Comparison of ENCODE assay signal across 14 cellular contexts in the genomic region with DNA sequence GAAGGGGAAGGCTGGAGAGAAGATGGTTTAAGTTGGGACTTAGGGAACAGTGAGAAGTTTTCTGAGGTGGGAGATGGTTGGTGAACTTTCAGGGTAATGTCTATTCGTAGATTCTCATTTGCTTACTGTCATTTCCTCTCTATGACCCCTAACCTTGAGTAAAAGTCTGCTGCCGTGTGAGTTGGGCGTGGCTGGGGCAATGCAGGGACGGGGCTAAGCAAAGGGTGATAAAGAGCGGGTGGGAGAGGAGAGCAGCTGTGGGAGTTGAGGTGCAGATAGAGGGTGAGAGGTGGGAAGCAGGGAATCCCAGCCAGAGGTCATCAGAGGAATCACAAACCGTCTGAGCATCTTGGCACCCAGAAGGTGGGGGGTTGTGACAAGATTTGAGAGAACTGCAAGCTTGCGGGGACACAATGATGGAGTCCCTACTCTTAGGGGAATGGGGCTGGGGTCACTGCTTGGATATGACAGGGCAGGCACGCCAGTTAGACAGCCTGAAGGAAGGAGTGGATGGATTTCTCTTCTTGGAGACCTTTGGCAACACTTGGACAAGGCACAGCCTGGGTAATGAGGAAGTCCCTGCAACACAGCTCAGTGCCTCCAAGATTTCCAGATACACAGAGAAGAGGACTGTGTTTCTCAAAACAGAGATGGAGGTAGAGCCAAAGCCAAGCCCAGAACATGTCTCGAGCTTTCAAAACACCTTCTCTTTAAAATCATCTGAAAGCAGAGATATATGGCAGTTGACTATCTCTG. TPM values are rescaled to one million over a fixed set of nuclear protein-coding genes. Genes with fewer than 3 reads are reported as not detected.
DNase-seq lines count a peak whose midpoint lies in the region; ATAC-seq, FAIRE-seq and TF ChIP-seq lines count a peak whose summit lies in the region.
"Had no signal": no experiment of that assay in that cellular context is flagged by ENCODE, and none has a peak within 500 bp of the region (broad histone marks: within the 10 kb centered on the region; RNA-seq: fewer than 3 reads in every experiment).

No MANE protein-coding gene starts in this region.

- intact Hi-C loops in right lobe of liver (cut with DNase I) (no loop called here), right cardiac atrium (cut with DNase I) (loop anchor here in 1 of 4 donors (5.0 kb wide), 1 partner anchor 45 kb away; the partner anchor contains the start of gene CTDSP2), gastrocnemius medialis (cut with DNase I; ENCODE audit: low total_unique reads) (no loop called here)

- no peak for TF ChIP-seq RAD21 in liver (IDR thresholded peaks at IDR 0.05)

- no peak for TF ChIP-seq CTCF in liver (IDR thresholded peaks at IDR 0.05; ENCODE audit: low read depth, low read length, missing input control)
- no peak for TF ChIP-seq CTCF in right lobe of liver (IDR thresholded peaks at IDR 0.05)
- no peak for TF ChIP-seq CTCF in gastrocnemius medialis (IDR thresholded peaks at IDR 0.05 in 4 of 5, conservative IDR thresholded peaks at IDR 0.05 in 1 of 5)
- no peak for TF ChIP-seq CTCF in WERI-Rb-1 (IDR thresholded peaks at IDR 0.05; ENCODE audit: low read depth, low read length)

- H3K27ac ChIP-seq in liver (ENCODE audit: low read depth in 1 of 2, low read length in 2 of 2) (peak overlapping the region; percentile 11 to 68), right lobe of liver (no peak overlapping the region), right cardiac atrium (ENCODE audit: low read length) (peak overlapping the region; percentile 37), gastrocnemius medialis (peak overlapping the region; percentile 90 to 96 (median 92)), WERI-Rb-1 (no peak overlapping the region)

- WGBS in liver = 81% methylated on average over 9 of the region's 9 CpGs
- 70% methylated on average over 8 of the region's 9 CpGs for WGBS in right lobe of liver (ENCODE audit: insufficient coverage, low coverage, low lambda C conversion rate, missing lambda C conversion rate)
- 66% methylated on average over 9 of the region's 9 CpGs for WGBS in right cardiac atrium

- H3K4me3 ChIP-seq in liver (ENCODE audit: low read depth in 1 of 3, low read length in 3 of 3) (no peak overlapping the region), right lobe of liver (no peak overlapping the region), right cardiac atrium (ENCODE audit: low read length) (no peak overlapping the region), gastrocnemius medialis (no peak overlapping the region), WERI-Rb-1 (ENCODE audit: low read depth, low read length) (no peak overlapping the region)

- ATAC-seq in right lobe of liver = no peak
- ATAC-seq in right cardiac atrium = no peak
- no peak for ATAC-seq in gastrocnemius medialis
- ATAC-seq in GM21723 (IDR thresholded peaks at IDR 0.05; ENCODE audit: unreplicated experiment) = no peak
- ATAC-seq: HCT116 had no signal

- peaks cover 0 to 18% (median 3%) of the 10 kb centered on the region in 4 donors for H3K4me1 ChIP-seq in liver (ENCODE audit: control insufficient read depth in 4 of 4, insufficient read depth in 4 of 4, low read length in 3 of 4)
- H3K4me1 ChIP-seq in right lobe of liver = peaks cover 0 to 7% (median 0%) of the 10 kb centered on the region in 4 donors
- peaks cover 48% of the 10 kb centered on the region for H3K4me1 ChIP-seq in right cardiac atrium (ENCODE audit: control insufficient read depth, insufficient read depth, low read length)
- H3K4me1 ChIP-seq in gastrocnemius medialis = peaks cover 74 to 78% of the 10 kb centered on the region in 2 donors

- TF ChIP-seq POLR2A in right lobe of liver (IDR thresholded peaks at IDR 0.05) = no peak
- TF ChIP-seq POLR2A in gastrocnemius medialis (IDR thresholded peaks at IDR 0.05) = no peak

- H3K27me3 ChIP-seq in liver (ENCODE audit: control insufficient read depth in 4 of 4, insufficient read depth in 4 of 4, low read length in 3 of 4) = no peaks in the 10 kb centered on the region
- no peaks in the 10 kb centered on the region for H3K27me3 ChIP-seq in right lobe of liver
- no peaks in the 10 kb centered on the region for H3K27me3 ChIP-seq in right cardiac atrium (ENCODE audit: control insufficient read depth, insufficient read depth)
- H3K27me3 ChIP-seq in gastrocnemius medialis = no peaks in the 10 kb centered on the region
- no peaks in the 10 kb centered on the region for H3K27me3 ChIP-seq in WERI-Rb-1 (ENCODE audit: insufficient read depth, low read depth, severe bottlenecking)

- in situ Hi-C loops in gastrocnemius medialis (cut with MboI; ENCODE audit: low sequenced_read_pairs in 4 of 4) = no loop called here

- no peak overlapping the region for H3K9ac ChIP-seq in liver (ENCODE audit: low read depth in 1 of 2, low read length in 2 of 2)

- no peaks in the 10 kb centered on the region for H3K36me3 ChIP-seq in liver (ENCODE audit: control insufficient read depth in 4 of 4, insufficient read depth in 3 of 4, low read depth in 1 of 4, low read length in 3 of 4)
- H3K36me3 ChIP-seq in right lobe of liver = no peaks in the 10 kb centered on the region
- no peaks in the 10 kb centered on the region for H3K36me3 ChIP-seq in gastrocnemius medialis
- no peaks in the 10 kb centered on the region for H3K36me3 ChIP-seq in WERI-Rb-1

- DNase-seq in right lobe of liver (no peak), right cardiac atrium (peak in 1 of 3 donors; percentile 47), gastrocnemius medialis (no peak), GM19239 (ENCODE audit: insufficient read length, low spot score) (no peak), WERI-Rb-1 (no peak), T1000 (lab: John Stamatoyannopoulos, UW) (no peak)
- DNase-seq: activated CD8-positive, alpha-beta memory T cell treated with anti-CD3 and anti-CD28 coated beads, Interleukin-2, amount 50 U/mL, for 48 hours; activated naive CD8-positive, alpha-beta T cell treated with anti-CD3 and anti-CD28 coated beads for 36 hours; NCI-H1436 treated with DMSO at 0.1 percent for 48 hours; NCI-H526; SIG-M5 had no signal

- FAIRE-seq in GM19239 (lab: Jason Lieb, UNC) = no peak

- H3K9me3 ChIP-seq in liver (ENCODE audit: control insufficient read depth in 4 of 4, low read length in 3 of 4) (no peaks in the 10 kb centered on the region), right lobe of liver (no peaks in the 10 kb centered on the region), right cardiac atrium (ENCODE audit: control insufficient read depth, low read length) (no peaks in the 10 kb centered on the region), gastrocnemius medialis (no peaks in the 10 kb centered on the region), WERI-Rb-1 (ENCODE audit: severe bottlenecking) (no peaks in the 10 kb centered on the region)

TF ChIP-seq in liver, 16 proteins besides CTCF, POLR2A, EP300 and RAD21:
- TF ChIP-seq RXRA (IDR thresholded peaks at IDR 0.05) (no peak), HNF4A (conservative IDR thresholded peaks at IDR 0.05) (no peak), MAX (IDR thresholded peaks at IDR 0.05) (no peak)

RNA-seq across cellular contexts. Expression of gene CTDSP2, which starts 45.9 kb away (rescaled TPM):
- total RNA-seq in liver (10 to 100 TPM; 38.6 to 60.9 TPM), right lobe of liver (10 to 100 TPM; 39.3 to 84.2 (median 64.7) TPM), right cardiac atrium (100 to 1,000 TPM in 2 of 4 donors, 10 to 100 TPM in 2; 94.3 to 116 (median 103) TPM), gastrocnemius medialis (100 to 1,000 TPM in 1 of 4 donors, 10 to 100 TPM in 3; 66.0 to 116 (median 83.4) TPM)
- polyA plus RNA-seq in liver (10 to 100 TPM; 20.1 to 48.9 TPM), right cardiac atrium (41.7 TPM)

RNA-seq across cellular contexts. Expression of gene ATP23, which starts 49.0 kb away (rescaled TPM):
- total RNA-seq in liver (1 to 10 TPM; 4.1 to 7.1 TPM), right lobe of liver (1 to 10 TPM; 2.2 to 7.9 (median 3.5) TPM), right cardiac atrium (10 to 100 TPM in 2 of 4 donors, 1 to 10 TPM in 2; 6.4 to 11.9 (median 8.4) TPM), gastrocnemius medialis (10 to 100 TPM in 2 of 4 donors, 1 to 10 TPM in 2; 7.1 to 26.4 (median 10.7) TPM)
- polyA plus RNA-seq in liver (1 to 10 TPM; 2.8 to 5.0 TPM), right cardiac atrium (14.3 TPM)

Comparison
In these comparisons a context has a peak if more than half of its experiments do, and no peak if none do; other contexts are left out.
1. H3K27ac ChIP-seq: peak in liver (2 of 2), right cardiac atrium (single experiment) and gastrocnemius medialis (4 of 4); none in right lobe of liver (0 of 3) and WERI-Rb-1 (single experiment).